In genomic region chr20:41499064-41499463, GRCh38 we compare ENCODE assay signal across 14 cellular contexts.
DNase-seq lines count a peak whose midpoint lies in the region; ATAC-seq and TF ChIP-seq lines count a peak whose summit lies in the region.
"Had no signal": no experiment of that assay in that cellular context is flagged by ENCODE, and none has a peak within 500 bp of the region (broad histone marks: within the 10 kb centered on the region; RNA-seq: fewer than 3 reads in every experiment).

No MANE protein-coding gene starts in this region.

- peak; percentile 34 for ATAC-seq in Right ventricle myocardium inferior
- ATAC-seq in heart left ventricle: no peak
- ATAC-seq: HepG2 had no signal

- H3K4me3 ChIP-seq in heart left ventricle (no peak overlapping the region), GM23248 (no peak overlapping the region), esophagus squamous epithelium (no peak overlapping the region)
- H3K4me3 ChIP-seq: BLaER1 treated with 17β-estradiol and CSF1 and Interleukin-3, amounts not matched to agents 10 nM and 100 nM had no signal

- H3K27me3 ChIP-seq in heart left ventricle: no peaks in the 10 kb centered on the region
- H3K27me3 ChIP-seq in GM23248 (replicated peaks; ENCODE audit: insufficient read depth): no peaks in the 10 kb centered on the region
- no peaks in the 10 kb centered on the region for H3K27me3 ChIP-seq in esophagus squamous epithelium
- H3K27me3 ChIP-seq: BLaER1 treated with 17β-estradiol and CSF1 and Interleukin-3, amounts not matched to agents 10 nM and 100 nM had no signal

- no peaks in the 10 kb centered on the region for H3K9me3 ChIP-seq in heart left ventricle
- H3K9me3 ChIP-seq in GM23248 (ENCODE audit: low read depth): no peaks in the 10 kb centered on the region
- H3K9me3 ChIP-seq in esophagus squamous epithelium: no peaks in the 10 kb centered on the region

- no peak overlapping the region for H3K9ac ChIP-seq in GM23248
- H3K9ac ChIP-seq: BLaER1 treated with 17β-estradiol and CSF1 and Interleukin-3, amounts not matched to agents 10 nM and 100 nM had no signal

- no peaks in the 10 kb centered on the region for H3K9me2 ChIP-seq in GM23248 (ENCODE audit: insufficient read depth)

- intact Hi-C loops in Right ventricle myocardium inferior (cut with DNase I): no loop called here
- intact Hi-C loops in heart left ventricle (cut with DNase I): no loop called here
- intact Hi-C loops in esophagus squamous epithelium (cut with DNase I): no loop called here

- H3F3A ChIP-seq in GM23248 (ENCODE audit: insufficient read depth): peaks cover 23% of the 10 kb centered on the region

- H3K4me2 ChIP-seq in GM23248 (ENCODE audit: unreplicated experiment): no peak overlapping the region
- H3K4me2 ChIP-seq: BLaER1 treated with 17β-estradiol and CSF1 and Interleukin-3, amounts not matched to agents 10 nM and 100 nM had no signal

- H3K36me3 ChIP-seq in heart left ventricle (peaks cover 3 to 50% (median 35%) of the 10 kb centered on the region in 9 donors), GM23248 (ENCODE audit: low read depth) (peaks cover 12% of the 10 kb centered on the region), esophagus squamous epithelium (peaks cover 0 to 48% (median 0%) of the 10 kb centered on the region in 3 donors)

- H3K79me2 ChIP-seq in GM23248 (ENCODE audit: insufficient read depth): no peaks in the 10 kb centered on the region

- H4K20me1 ChIP-seq in GM23248 (ENCODE audit: insufficient read depth): no peaks in the 10 kb centered on the region

- H2AFZ ChIP-seq in GM23248: no peak overlapping the region

- DNase-seq in Right ventricle myocardium inferior (ENCODE audit: missing footprints) (no peak), heart left ventricle (no peak), GM23248 (peak; percentile 55), fibroblast of peridontal ligament (ENCODE audit: extremely low read depth) (peak; percentile 40), NCI-H2196 treated with DMSO at 0.1 percent for 48 hours (lab: John Stamatoyannopoulos, UW; ENCODE audit: unreplicated experiment) (no peak), esophagus squamous epithelium (lab: John Stamatoyannopoulos, UW) (no peak), iPS-NIHi11 (ENCODE audit: low spot score) (no peak)
- DNase-seq: 8988T; CD4-positive, CD25-positive, alpha-beta regulatory T cell; DMS53; GOT3; H9 had no signal

- in situ Hi-C loops in GM23248 (cut with MboI): no loop called here

- TF ChIP-seq POLR2A in heart left ventricle (IDR thresholded peaks at IDR 0.05) (no peak), esophagus squamous epithelium (IDR thresholded peaks at IDR 0.05) (no peak)

- TF ChIP-seq CTCF in heart left ventricle (IDR thresholded peaks at IDR 0.05): no peak
- TF ChIP-seq CTCF in esophagus squamous epithelium (IDR thresholded peaks at IDR 0.05): no peak

- peaks cover 0 to 13% (median 3%) of the 10 kb centered on the region in 12 donors for H3K4me1 ChIP-seq in heart left ventricle
- H3K4me1 ChIP-seq in GM23248 (ENCODE audit: insufficient read depth): peaks cover 24% of the 10 kb centered on the region
- no peaks in the 10 kb centered on the region for H3K4me1 ChIP-seq in esophagus squamous epithelium

- H3K27ac ChIP-seq in heart left ventricle (no peak overlapping the region), GM23248 (peak overlapping the region; percentile 37), esophagus squamous epithelium (no peak overlapping the region)
- H3K27ac ChIP-seq: BLaER1 treated with 17β-estradiol and CSF1 and Interleukin-3, amounts not matched to agents 10 nM and 100 nM had no signal

Comparison
In these comparisons a context has a peak if more than half of its experiments do, and no peak if none do; other contexts are left out.
1. DNase-seq: peak in GM23248 (single experiment) and fibroblast of peridontal ligament (single experiment); none in Right ventricle myocardium inferior (single experiment), heart left ventricle (0 of 5), NCI-H2196 treated with DMSO at 0.1 percent for 48 hours (single experiment), esophagus squamous epithelium (single experiment) and iPS-NIHi11 (single experiment).